5 cellular contexts compared by ENCODE assay signal in genomic region chr11:93212094-93212493, GRCh38.
"Had no signal": no experiment of that assay in that cellular context is flagged by ENCODE, and none has a peak within 500 bp of the region (broad histone marks: within the 10 kb centered on the region; RNA-seq: fewer than 3 reads in every experiment).

No MANE protein-coding gene starts in this region.

- FAIRE-seq: GM12878, GM12891, GM12892, GM18507, GM19239 had no signal

- H3K4me3 ChIP-seq: GM12878 had no signal

- ATAC-seq: GM12878 had no signal
